20 cellular contexts compared by ENCODE assay signal in the genomic region with DNA sequence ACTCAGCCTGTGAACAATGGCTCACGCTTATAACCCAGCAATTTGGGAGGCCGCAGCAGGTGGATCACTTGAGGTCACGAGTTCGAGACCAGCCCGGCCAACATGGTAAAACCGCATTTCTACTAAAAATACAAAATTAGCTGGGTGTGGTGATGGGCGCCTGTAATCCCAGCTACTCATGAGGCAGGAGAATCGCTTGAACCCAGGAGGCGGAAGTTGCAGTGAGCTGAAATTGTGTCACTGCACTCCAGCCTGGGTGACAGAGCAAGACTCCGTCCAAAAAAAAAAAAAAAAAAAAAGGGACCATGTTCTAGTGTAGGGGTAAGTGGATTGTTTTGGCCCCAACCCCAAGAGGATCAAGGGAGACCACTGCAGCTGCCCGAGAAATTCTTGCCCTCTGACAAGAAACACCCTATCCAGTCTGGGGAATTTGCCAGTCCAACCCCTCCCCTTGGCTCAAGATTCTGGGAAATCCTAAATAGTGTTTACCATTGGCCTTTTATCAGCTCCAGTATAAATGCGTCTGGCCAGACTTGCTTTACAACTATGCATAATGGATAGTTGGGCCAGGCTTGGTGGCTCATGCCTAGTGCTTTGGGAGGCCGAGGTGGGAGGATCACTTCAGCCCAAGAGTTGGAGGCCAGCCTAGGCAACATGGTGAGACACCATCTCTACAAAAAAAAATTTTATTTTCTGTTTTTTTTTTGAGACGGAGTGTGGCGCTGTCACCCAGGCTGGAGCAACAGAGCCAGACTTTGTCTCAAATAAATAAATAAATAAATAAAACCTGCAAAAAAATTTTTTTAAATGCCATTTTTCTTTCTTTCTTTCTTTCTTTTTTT. TPM values are rescaled to one million over a fixed set of nuclear protein-coding genes. Genes with fewer than 3 reads are reported as not detected.
DNase-seq lines count a peak whose midpoint lies in the region; ATAC-seq and TF ChIP-seq lines count a peak whose summit lies in the region.
"Had no signal": no experiment of that assay in that cellular context is flagged by ENCODE, and none has a peak within 500 bp of the region (broad histone marks: within the 10 kb centered on the region; RNA-seq: fewer than 3 reads in every experiment).

No MANE protein-coding gene starts in this region.

- H3K9me3 ChIP-seq in IMR-90 (ENCODE audit: control insufficient read depth, insufficient read depth, low read length), result no peaks in the 10 kb centered on the region
- H3K9me3 ChIP-seq in prostate gland, result no peaks in the 10 kb centered on the region
- H3K9me3 ChIP-seq: thoracic aorta had no signal

- TF ChIP-seq POLR2A in IMR-90 (IDR thresholded peaks at IDR 0.05; ENCODE audit: low read depth, low read length) (no peak), prostate gland (IDR thresholded peaks at IDR 0.05) (no peak)

- H2AFZ ChIP-seq in IMR-90 (replicated peaks; ENCODE audit: low read length, poor library complexity), result no peak overlapping the region
- H2AFZ ChIP-seq: PC-9 had no signal

- in situ Hi-C loops in IMR-90 (cut with MboI; ENCODE audit: low sequenced_read_pairs), result no loop called here

- TF ChIP-seq CTCF in IMR-90 (conservative IDR thresholded peaks at IDR 0.05; ENCODE audit: low read depth, low read length) (no peak), prostate gland (IDR thresholded peaks at IDR 0.05) (no peak)

- H4K20me1 ChIP-seq in IMR-90 (ENCODE audit: insufficient read depth, low read length), result no peaks in the 10 kb centered on the region

- no peak overlapping the region for H4K8ac ChIP-seq in IMR-90 (ENCODE audit: low read depth in 2 of 2, low read length in 2 of 2)

- no peak overlapping the region for H3K23ac ChIP-seq in IMR-90 (ENCODE audit: low read depth, low read length)

- H2BK15ac ChIP-seq in IMR-90 (ENCODE audit: low read depth, low read length), result no peak overlapping the region

- H4K5ac ChIP-seq in IMR-90 (ENCODE audit: low read depth, low read length), result no peak overlapping the region

- no peak for TF ChIP-seq RAD21 in IMR-90 (IDR thresholded peaks at IDR 0.05; ENCODE audit: low read length)

- H2BK20ac ChIP-seq in IMR-90 (ENCODE audit: low read depth, low read length), result no peak overlapping the region

- no peak overlapping the region for H3K27ac ChIP-seq in IMR-90 (ENCODE audit: insufficient read depth, low read length)
- peak overlapping the region; percentile 65 to 73 for H3K27ac ChIP-seq in prostate gland
- H3K27ac ChIP-seq: PC-9 had no signal

- H2AK9ac ChIP-seq in IMR-90 (replicated peaks; ENCODE audit: low read depth, low read length, poor library complexity), result no peak overlapping the region

- DNase-seq in IMR-90 (peak; percentile 58), astrocyte of the hippocampus (ENCODE audit: low read depth, low spot score) (peak; percentile 25), fibroblast of the conjunctiva (ENCODE audit: low read depth) (peak; percentile 30), prostate gland (ENCODE audit: low spot score) (peak; percentile 86), globus pallidus (ENCODE audit: low spot score) (no peak)
- DNase-seq: activated CD4-positive, alpha-beta T cell treated with anti-CD3 and anti-CD28 coated beads, Interleukin-2, amount 50 U/mL, for 48 hours; effector CD4-positive, alpha-beta T cell; EL; foreskin melanocyte; Kasumi-1; NCI-H1417; NCI-H2171 treated with DMSO at 0.1 percent for 48 hours; NCI-H748 treated with DMSO at 0.1 percent for 48 hours; PC-9; retina had no signal

- H3K4ac ChIP-seq in IMR-90 (ENCODE audit: low read depth, low read length), result no peak overlapping the region

- intact Hi-C loops in IMR-90 (cut with micrococcal nuclease), result no loop called here
- intact Hi-C loops in prostate gland (cut with DNase I), result no loop called here

- H3K27me3 ChIP-seq in IMR-90 (ENCODE audit: control insufficient read depth, insufficient read depth, low read length) (no peaks in the 10 kb centered on the region), prostate gland (replicated peaks; ENCODE audit: insufficient read depth) (no peaks in the 10 kb centered on the region)

- H3K14ac ChIP-seq in IMR-90 (replicated peaks; ENCODE audit: low read depth, low read length), result no peak overlapping the region

- H2BK120ac ChIP-seq in IMR-90 (ENCODE audit: low read depth, low read length), result no peak overlapping the region

- H3K4me3 ChIP-seq in IMR-90 (ENCODE audit: insufficient read depth, low read depth, low read length) (no peak overlapping the region), prostate gland (no peak overlapping the region)
- H3K4me3 ChIP-seq: PC-9, thoracic aorta had no signal

- H3K18ac ChIP-seq in IMR-90 (ENCODE audit: low read depth, low read length), result no peak overlapping the region

- H3K9me1 ChIP-seq in IMR-90 (ENCODE audit: insufficient read depth, low read length), result peaks cover 9% of the 10 kb centered on the region; the same call in 1 of the 2 replicates

- no TSS peak for BruUV-seq in IMR-90 (replicated peaks; lab: Mats Ljungman, UMichigan)

- no CpG with 5 or more reads among the region's 15 CpGs for WGBS in IMR-90 (ENCODE audit: extremely low coverage in 2 of 2, insufficient read length in 1 of 2), 2 experiments
- 56% methylated on average over 15 of the region's 15 CpGs for WGBS in prostate gland

- H2BK5ac ChIP-seq in IMR-90 (ENCODE audit: low read depth, low read length, poor library complexity, severe bottlenecking), result no peak overlapping the region

- dilution Hi-C loops in IMR-90 (cut with HindIII; ENCODE audit: low sequenced_read_pairs, unreplicated experiment), result no loop called here

- no peak overlapping the region for H3K9ac ChIP-seq in IMR-90 (ENCODE audit: low read depth, low read length)

- H3K4me2 ChIP-seq in IMR-90 (ENCODE audit: low read depth, low read length), result no peak overlapping the region
- H3K4me2 ChIP-seq: PC-9 had no signal

- POLR2A ChIA-PET in IMR-90 (lab: Charles Lee; ENCODE audit: unreplicated experiment), result interaction anchor here (0.8 kb wide), 1 partner anchor 35 kb away, joined by 8 read pairs; no protein-coding TSS in a partner anchor

- peaks cover 0 to 5% of the 10 kb centered on the region in 2 experiments; a peak in 1 of 4 replicates for H3K79me1 ChIP-seq in IMR-90 (ENCODE audit: low read depth in 1 of 2, low read length in 2 of 2)

- H2AK5ac ChIP-seq in IMR-90 (ENCODE audit: low read depth, low read length), result peak overlapping the region; percentile 2; the same call in 1 of the 2 replicates

- ATAC-seq in IMR-90 (ENCODE audit: low read depth) (no peak), HG03571 (IDR thresholded peaks at IDR 0.05; ENCODE audit: unreplicated experiment) (no peak), GM18519 (IDR thresholded peaks at IDR 0.05; ENCODE audit: low FRiP score, unreplicated experiment) (no peak)
- ATAC-seq: WTC11 had no signal

- H3K36me3 ChIP-seq in IMR-90 (ENCODE audit: control insufficient read depth, insufficient read depth, low read length) (no peaks in the 10 kb centered on the region), prostate gland (no peaks in the 10 kb centered on the region)

- no peak overlapping the region for H4K91ac ChIP-seq in IMR-90 (ENCODE audit: insufficient read depth, low read depth, low read length)

- H3K56ac ChIP-seq in IMR-90 (ENCODE audit: extremely low read depth, insufficient read depth, low read length), result no peak overlapping the region; the same call in 1 of the 2 replicates

- CTCF ChIA-PET in IMR-90 (lab: Yijun Ruan, JAX), result no interaction called here

- H3K4me1 ChIP-seq in IMR-90 (ENCODE audit: control insufficient read depth, insufficient read depth, low read length), result peaks cover 11% of the 10 kb centered on the region
- H3K4me1 ChIP-seq in prostate gland (replicated peaks), result no peaks in the 10 kb centered on the region

TF ChIP-seq in IMR-90, 13 proteins besides CTCF, POLR2A, EP300 and RAD21 (continues in another document):
- TF ChIP-seq, protein P1, sequence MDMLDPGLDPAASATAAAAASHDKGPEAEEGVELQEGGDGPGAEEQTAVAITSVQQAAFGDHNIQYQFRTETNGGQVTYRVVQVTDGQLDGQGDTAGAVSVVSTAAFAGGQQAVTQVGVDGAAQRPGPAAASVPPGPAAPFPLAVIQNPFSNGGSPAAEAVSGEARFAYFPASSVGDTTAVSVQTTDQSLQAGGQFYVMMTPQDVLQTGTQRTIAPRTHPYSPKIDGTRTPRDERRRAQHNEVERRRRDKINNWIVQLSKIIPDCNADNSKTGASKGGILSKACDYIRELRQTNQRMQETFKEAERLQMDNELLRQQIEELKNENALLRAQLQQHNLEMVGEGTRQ (IDR thresholded peaks at IDR 0.05; ENCODE audit: low read depth, low read length), result no peak
- TF ChIP-seq CEBPB (IDR thresholded peaks at IDR 0.05; ENCODE audit: low read depth, low read length), result no peak
- TF ChIP-seq CHD1 (IDR thresholded peaks at IDR 0.05; ENCODE audit: low read depth, low read length), result no peak
- no peak for TF ChIP-seq RFX5 (IDR thresholded peaks at IDR 0.05; ENCODE audit: low read depth, low read length)
- TF ChIP-seq NFE2L2 (IDR thresholded peaks at IDR 0.05; ENCODE audit: low read depth, low read length), result no peak
- TF ChIP-seq FOS (IDR thresholded peaks at IDR 0.05; ENCODE audit: low read depth, low read length), result no peak

RNA-seq across cellular contexts. Expression of gene DHDH, which starts 5.1 kb away (rescaled TPM):
- total RNA-seq in IMR-90 (2012; rRNA removed), result 0.28 and 0.36 TPM in 2 replicates
- polyA plus RNA-seq in IMR-90 (2012; rRNA removed), result 0.33 and 0.53 TPM in 2 replicates
- polyA plus RNA-seq in IMR-90 (2012; cell fraction: cytosol; rRNA removed), result 0.17 and 1.3 TPM in 2 replicates
- 0.65 and 0.70 TPM in 2 replicates for polyA plus RNA-seq in IMR-90 (2012; cell fraction: nucleus; rRNA removed; ENCODE audit: low replicate concordance)
- 10 to 100 TPM in 1 of 2 donors, 1 to 10 TPM in 1; 4.6 to 12.6 TPM for total RNA-seq in prostate gland

RNA-seq across cellular contexts. Expression of gene BAX, which starts 26.3 kb away (rescaled TPM):
- total RNA-seq in IMR-90 (2012; rRNA removed) (23.3 and 26.1 TPM in 2 replicates), prostate gland (10 to 100 TPM; 52.1 to 62.3 TPM)
- 169 and 181 TPM in 2 replicates for polyA plus RNA-seq in IMR-90 (2012; rRNA removed)
- 205 and 279 TPM in 2 replicates for polyA plus RNA-seq in IMR-90 (2012; cell fraction: cytosol; rRNA removed)
- polyA plus RNA-seq in IMR-90 (2012; cell fraction: nucleus; rRNA removed; ENCODE audit: low replicate concordance), result 285 and 331 TPM in 2 replicates

RNA-seq across cellular contexts. Expression of gene NUCB1, which starts 28.3 kb away (rescaled TPM):
- total RNA-seq in IMR-90 (2012; rRNA removed) (37.3 and 39.2 TPM in 2 replicates), prostate gland (100 to 1,000 TPM; 432 to 441 TPM)
- polyA plus RNA-seq in IMR-90 (2012; rRNA removed), result 253 and 261 TPM in 2 replicates
- 236 and 325 TPM in 2 replicates for polyA plus RNA-seq in IMR-90 (2012; cell fraction: cytosol; rRNA removed)
- 149 and 260 TPM in 2 replicates for polyA plus RNA-seq in IMR-90 (2012; cell fraction: nucleus; rRNA removed; ENCODE audit: low replicate concordance)

RNA-seq across cellular contexts. Expression of gene TULP2, which starts 29.8 kb away (rescaled TPM):
- total RNA-seq in IMR-90 (2012; rRNA removed) (under 0.01 TPM in 1 of 2 replicates, not detected in the other), prostate gland (10 to 100 TPM in 1 of 2 donors, not detected in 1; 10.7 TPM)
- polyA plus RNA-seq in IMR-90 (2012; rRNA removed), result 0.20 and 0.26 TPM in 2 replicates
- 0.11 and 0.18 TPM in 2 replicates for polyA plus RNA-seq in IMR-90 (2012; cell fraction: cytosol; rRNA removed)
- polyA plus RNA-seq in IMR-90 (2012; cell fraction: nucleus; rRNA removed; ENCODE audit: low replicate concordance), result 0.11 and 0.15 TPM in 2 replicates
- total RNA-seq: PC-9; T-helper 2 cell treated with Interferon-gamma antibody and Interleukin-4, amounts not matched to agents 100 ng/mL and 5 ng/mL, for 36 hours had no signal

RNA-seq across cellular contexts. Expression of gene FTL, which starts 36.7 kb away (rescaled TPM):
- 913 and 1,057 TPM in 2 replicates for total RNA-seq in IMR-90 (2012; rRNA removed)
- 2,766 and 2,944 TPM in 2 replicates for polyA plus RNA-seq in IMR-90 (2012; rRNA removed)
- polyA plus RNA-seq in IMR-90 (2012; cell fraction: cytosol; rRNA removed), result 1,686 and 2,711 TPM in 2 replicates
- 443 and 473 TPM in 2 replicates for polyA plus RNA-seq in IMR-90 (2012; cell fraction: nucleus; rRNA removed; ENCODE audit: low replicate concordance)
- total RNA-seq in prostate gland, result 1,000 to 10,000 TPM; 1,764 to 2,124 TPM

Comparison
In these comparisons a context has a peak if more than half of its experiments do, and no peak if none do; other contexts are left out.
1. RNA of gene NUCB1, which starts 28.3 kb away (total RNA-seq): 432 to 441 TPM in prostate gland; 37.3 to 39.2 TPM in IMR-90; every median in the first group is over 10 times any median in the second.